In the genomic region with DNA sequence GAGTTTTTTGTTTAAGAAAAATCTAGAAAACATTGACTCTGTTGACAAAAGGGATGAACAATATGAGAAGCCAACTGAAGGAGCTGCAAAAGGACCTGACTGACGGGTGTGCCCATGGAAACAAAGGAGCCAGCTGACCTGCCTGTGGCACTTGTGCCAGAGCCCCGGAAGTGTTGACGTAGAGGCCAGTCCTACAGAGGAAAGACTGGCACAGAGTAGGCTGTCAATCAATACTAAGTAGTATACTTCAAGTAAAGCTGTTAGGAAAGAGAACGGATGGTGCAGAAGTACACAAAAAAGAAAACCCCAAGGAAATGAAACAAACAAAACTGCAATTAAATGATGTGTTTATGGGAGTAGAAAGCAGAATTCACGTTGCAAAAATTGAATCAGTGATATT, we compare ENCODE assay signal across 15 cellular contexts. TPM values are rescaled to one million over a fixed set of nuclear protein-coding genes. Genes with fewer than 3 reads are reported as not detected.
DNase-seq lines count a peak whose midpoint lies in the region; ATAC-seq and TF ChIP-seq lines count a peak whose summit lies in the region.
"Had no signal": no experiment of that assay in that cellular context is flagged by ENCODE, and none has a peak within 500 bp of the region (broad histone marks: within the 10 kb centered on the region; RNA-seq: fewer than 3 reads in every experiment).

No MANE protein-coding gene starts in this region.

- intact Hi-C loops in left colon (cut with DNase I, micrococcal nuclease): loop anchor here (5.0 to 10.0 kb wide), 3 partner anchors 152 to 545 kb away; no protein-coding TSS in a partner anchor

- DNase-seq in H4 (ENCODE audit: low spot score) (peak; percentile 6), NCI-H69 (lab: John Stamatoyannopoulos, UW) (peak; percentile 59), left colon (peak; percentile 51 to 58), tibial nerve (ENCODE audit: low spot score in 2 of 2) (no peak), endothelial cell (ENCODE audit: low spot score) (no peak)
- DNase-seq in stimulated activated naive B cell treated with anti-CD40 and anti-IgM and Interleukin-4, amounts not matched to agents 10 μg/mL and 1 μg/mL and 100 μg/mL, for 72 hours: no peak
- DNase-seq: activated effector memory CD4-positive, alpha-beta T cell treated with Interleukin-2 at 50 U/mL for 16 hours; CD4-positive, CD25-positive, alpha-beta regulatory T cell; NK-92 treated with Interleukin-12 subunit alpha and Interleukin-12 subunit beta, amount 100 ng/mL, for 24 hours; stimulated activated naive CD8-positive, alpha-beta T cell treated with anti-CD3 and anti-CD28 coated beads, Interleukin-15, Interleukin-2, amounts not matched to agents 100 U/mL and 50 U/mL, for 24 hours; T-helper 1 cell had no signal

- TF ChIP-seq POLR2A in tibial nerve (IDR thresholded peaks at IDR 0.05): no peak

- TF ChIP-seq CTCF in tibial nerve (IDR thresholded peaks at IDR 0.05) (no peak), endothelial cell (IDR thresholded peaks at IDR 0.05; ENCODE audit: unreplicated experiment) (no peak)

- H3K4me1 ChIP-seq in ACC112 (ENCODE audit: control insufficient read depth, insufficient read depth, low read length, unreplicated experiment) (peaks cover 3% of the 10 kb centered on the region), tibial nerve (peaks cover 0 to 7% (median 0%) of the 10 kb centered on the region in 4 donors)
- H3K4me1 ChIP-seq: HAP-1, heart right ventricle had no signal

- H3K4me1 Mint-ChIP-seq in stimulated activated naive B cell treated with anti-CD40 and anti-IgM and Interleukin-4, amounts not matched to agents 10 μg/mL and 1 μg/mL and 100 μg/mL, for 72 hours: peaks cover 0 to 1% of the 10 kb centered on the region in 2 donors
- H3K4me1 Mint-ChIP-seq in endothelial cell (ENCODE audit: unreplicated experiment): no peaks in the 10 kb centered on the region

- H3K27me3 ChIP-seq in ACC112 (ENCODE audit: insufficient read depth, low read length): peaks cover 14% of the 10 kb centered on the region; the same call in 1 of the 2 replicates
- H3K27me3 ChIP-seq in tibial nerve: peaks cover 0 to 27% of the 10 kb centered on the region in 2 donors

- H3K27ac ChIP-seq in ACC112 (ENCODE audit: low read depth, low read length) (no peak overlapping the region), tibial nerve (no peak overlapping the region)
- H3K27ac ChIP-seq: heart right ventricle had no signal

- no peaks in the 10 kb centered on the region for H3K36me3 ChIP-seq in ACC112 (ENCODE audit: insufficient read depth, low read length)
- H3K36me3 ChIP-seq in tibial nerve: no peaks in the 10 kb centered on the region
- H3K36me3 ChIP-seq: HAP-1, heart right ventricle had no signal

- peaks cover 0 to 7% of the 10 kb centered on the region in 2 donors for H3K27me3 Mint-ChIP-seq in stimulated activated naive B cell treated with anti-CD40 and anti-IgM and Interleukin-4, amounts not matched to agents 10 μg/mL and 1 μg/mL and 100 μg/mL, for 72 hours
- H3K27me3 Mint-ChIP-seq in endothelial cell (ENCODE audit: unreplicated experiment): no peaks in the 10 kb centered on the region

- H3K4me3 Mint-ChIP-seq in stimulated activated naive B cell treated with anti-CD40 and anti-IgM and Interleukin-4, amounts not matched to agents 10 μg/mL and 1 μg/mL and 100 μg/mL, for 72 hours: no peak overlapping the region
- H3K4me3 Mint-ChIP-seq in endothelial cell (ENCODE audit: unreplicated experiment): no peak overlapping the region
- H3K4me3 Mint-ChIP-seq: CD4-positive, CD25-positive, alpha-beta regulatory T cell had no signal

- H3K4me3 ChIP-seq in ACC112 (ENCODE audit: low read depth, low read length) (no peak overlapping the region), tibial nerve (no peak overlapping the region)
- H3K4me3 ChIP-seq: HAP-1, heart right ventricle had no signal

- 37 to 40% methylated on average over 5 of the region's 5 CpGs for WGBS in tibial nerve, 2 donors

- H3K9me3 ChIP-seq in tibial nerve: no peaks in the 10 kb centered on the region
- H3K9me3 ChIP-seq: HAP-1, heart right ventricle had no signal

- H2AFZ ChIP-seq in ACC112 (ENCODE audit: low read length, unreplicated experiment): peak overlapping the region; percentile 41

- ATAC-seq in left colon: peak; percentile 99
- no peak for ATAC-seq in stimulated activated naive B cell treated with anti-CD40 and anti-IgM and Interleukin-4, amounts not matched to agents 10 μg/mL and 1 μg/mL and 100 μg/mL, for 72 hours (replicated peaks)
- ATAC-seq in HG02759 (IDR thresholded peaks at IDR 0.05; ENCODE audit: unreplicated experiment): no peak
- ATAC-seq: stimulated activated naive CD8-positive, alpha-beta T cell treated with anti-CD3 and anti-CD28 coated beads, Interleukin-15, Interleukin-2, amounts not matched to agents 100 U/mL and 50 U/mL, for 24 hours had no signal

- H3K9me3 Mint-ChIP-seq in stimulated activated naive B cell treated with anti-CD40 and anti-IgM and Interleukin-4, amounts not matched to agents 10 μg/mL and 1 μg/mL and 100 μg/mL, for 72 hours: no peaks in the 10 kb centered on the region
- H3K9me3 Mint-ChIP-seq in endothelial cell (ENCODE audit: unreplicated experiment): no peaks in the 10 kb centered on the region
- H3K9me3 Mint-ChIP-seq: CD4-positive, CD25-positive, alpha-beta regulatory T cell had no signal

- no peak for TF ChIP-seq EP300 in tibial nerve (IDR thresholded peaks at IDR 0.05)

- H3K79me2 ChIP-seq in ACC112 (ENCODE audit: control insufficient read depth, insufficient read depth, low read length, unreplicated experiment): no peaks in the 10 kb centered on the region

- H3K36me3 Mint-ChIP-seq in stimulated activated naive B cell treated with anti-CD40 and anti-IgM and Interleukin-4, amounts not matched to agents 10 μg/mL and 1 μg/mL and 100 μg/mL, for 72 hours: no peaks in the 10 kb centered on the region
- H3K36me3 Mint-ChIP-seq in endothelial cell (ENCODE audit: low read depth, unreplicated experiment): no peaks in the 10 kb centered on the region
- H3K36me3 Mint-ChIP-seq: CD4-positive, CD25-positive, alpha-beta regulatory T cell had no signal

- H3K27ac Mint-ChIP-seq in stimulated activated naive B cell treated with anti-CD40 and anti-IgM and Interleukin-4, amounts not matched to agents 10 μg/mL and 1 μg/mL and 100 μg/mL, for 72 hours: no peak overlapping the region
- no peak overlapping the region for H3K27ac Mint-ChIP-seq in endothelial cell (ENCODE audit: unreplicated experiment)
- H3K27ac Mint-ChIP-seq: CD4-positive, CD25-positive, alpha-beta regulatory T cell had no signal

RNA-seq across cellular contexts. Expression of gene ABI1, which starts 19.0 kb away (rescaled TPM):
- total RNA-seq in H4 (2014; rRNA removed; shearing (Covaris generic)): 22.3 and 28.2 TPM in 2 replicates
- total RNA-seq in left colon (10 to 100 TPM; 59.9 to 71.4 TPM), tibial nerve (10 to 100 TPM; 25.9 to 32.1 (median 29.9) TPM), endothelial cell (ENCODE audit: unreplicated experiment) (67.5 TPM)

Comparison
In these comparisons a context has a peak if more than half of its experiments do, and no peak if none do; other contexts are left out.
1. DNase-seq: peak in H4 (single experiment), NCI-H69 (single experiment) and left colon (2 of 2); none in stimulated activated naive B cell treated with anti-CD40 and anti-IgM and Interleukin-4, amounts not matched to agents 10 μg/mL and 1 μg/mL and 100 μg/mL, for 72 hours (single experiment), tibial nerve (0 of 2) and endothelial cell (single experiment).